1 cellular context compared by ENCODE assay signal in genomic region chr5:76086060-76086459, GRCh38.
TF ChIP-seq lines count a peak whose summit lies in the region.

No MANE protein-coding gene starts in this region.

TF ChIP-seq in K562, 482 proteins besides CTCF, POLR2A, EP300 and RAD21 (continued from another document):
- TF ChIP-seq ZNF407 (IDR thresholded peaks at IDR 0.05; ENCODE audit: low read depth) (no peak), PKNOX1 (IDR thresholded peaks at IDR 0.05) (no peak), IFI16 (CRISPR knock-in tag; IDR thresholded peaks at IDR 0.05) (no peak)
